11 cellular contexts compared by ENCODE assay signal in genomic region chr11:96185220-96185768, GRCh38.
DNase-seq lines count a peak whose midpoint lies in the region; ATAC-seq and TF ChIP-seq lines count a peak whose summit lies in the region.
"Had no signal": no experiment of that assay in that cellular context is flagged by ENCODE, and none has a peak within 500 bp of the region (broad histone marks: within the 10 kb centered on the region; RNA-seq: fewer than 3 reads in every experiment).

No MANE protein-coding gene starts in this region.

- peak overlapping the region; percentile 3 for H3K4me2 ChIP-seq in Karpas-422 (ENCODE audit: low read depth, low read length, poor library complexity, severe bottlenecking)

- H3K9ac ChIP-seq in Karpas-422 (ENCODE audit: low read length) = no peak overlapping the region

- DNase-seq in GM10248 (ENCODE audit: extremely low spot score) = peak; percentile 54
- DNase-seq in Karpas-422 = peak; percentile 65
- DNase-seq in SW 1271 (lab: John Stamatoyannopoulos, UW) = no peak
- no peak for DNase-seq in left ventricle myocardium inferior
- no peak for DNase-seq in GM03348 (ENCODE audit: low spot score)
- DNase-seq in activated CD4-positive, alpha-beta T cell treated with anti-CD3 and anti-CD28 coated beads, Interleukin-2, amount 50 U/mL, for 48 hours = no peak
- DNase-seq: activated CD8-positive, alpha-beta memory T cell treated with anti-CD3 and anti-CD28 coated beads, Interleukin-2, amount 10 ng/mL, durations not matched to agents 7 days and 5 days; hypothalamus; NCI-H1105 treated with DMSO at 0.1 percent for 48 hours had no signal

- intact Hi-C loops in left ventricle myocardium inferior (cut with micrococcal nuclease) = no loop called here

- H3K27me3 ChIP-seq in Karpas-422 (ENCODE audit: low read length) (no peaks in the 10 kb centered on the region), left ventricle myocardium inferior (ENCODE audit: low read depth) (no peaks in the 10 kb centered on the region)

- CTCF ChIA-PET in GM10248 (lab: Yijun Ruan, JAX) = interaction anchor here (0.8 to 1.9 kb wide), 8 partner anchors 12 to 158 kb away, joined by 3 to 6 read pairs (median 4); partner anchors contain the start of gene MAML2

- H4K20me1 ChIP-seq in Karpas-422 (ENCODE audit: insufficient read depth, low read depth, low read length) = no peaks in the 10 kb centered on the region

- H3K4me3 ChIP-seq in Karpas-422 (ENCODE audit: low read length) (no peak overlapping the region), left ventricle myocardium inferior (no peak overlapping the region)

- ATAC-seq in GM19328 (IDR thresholded peaks at IDR 0.05; ENCODE audit: unreplicated experiment) (peak; percentile 61), HG02870 (IDR thresholded peaks at IDR 0.05; ENCODE audit: unreplicated experiment) (peak; percentile 66)
- ATAC-seq: activated CD8-positive, alpha-beta memory T cell treated with anti-CD3 and anti-CD28 coated beads, Interleukin-2, amount 10 ng/mL, durations not matched to agents 7 days and 5 days had no signal

- POLR2A ChIA-PET in GM10248 (lab: Yijun Ruan, JAX) = no interaction called here

- no peaks in the 10 kb centered on the region for H3K79me2 ChIP-seq in Karpas-422 (ENCODE audit: low read length)

- H3K4me1 ChIP-seq in Karpas-422 (ENCODE audit: low read length) (peaks cover 12% of the 10 kb centered on the region), left ventricle myocardium inferior (peaks cover 15% of the 10 kb centered on the region)

- H3K9me2 ChIP-seq in Karpas-422 (replicated peaks; ENCODE audit: insufficient read depth, low read length) = no peaks in the 10 kb centered on the region

- H3K36me3 ChIP-seq in Karpas-422 (ENCODE audit: insufficient read depth, low read length) = no peaks in the 10 kb centered on the region
- no peaks in the 10 kb centered on the region for H3K36me3 ChIP-seq in left ventricle myocardium inferior

- H2AFZ ChIP-seq in Karpas-422 (ENCODE audit: low read length) = no peak overlapping the region

- peak; percentile 5 for TF ChIP-seq CTCF in GM10248 (IDR thresholded peaks at IDR 0.05; ENCODE audit: control extremely low read depth, extremely low read depth, low read depth, missing control alignments)
- TF ChIP-seq CTCF in left ventricle myocardium inferior (IDR thresholded peaks at IDR 0.05; ENCODE audit: borderline replicate concordance) = no peak

- H3K27ac ChIP-seq in Karpas-422 (ENCODE audit: low read length) (no peak overlapping the region), left ventricle myocardium inferior (replicated peaks) (no peak overlapping the region)

- H3K9me3 ChIP-seq in Karpas-422 (ENCODE audit: low read length) = no peaks in the 10 kb centered on the region
- no peaks in the 10 kb centered on the region for H3K9me3 ChIP-seq in left ventricle myocardium inferior (replicated peaks)

Comparison
In these comparisons a context has a peak if more than half of its experiments do, and no peak if none do; other contexts are left out.
1. DNase-seq: peak in GM10248 (single experiment) and Karpas-422 (single experiment); none in SW 1271 (0 of 2), left ventricle myocardium inferior (single experiment), GM03348 (single experiment) and activated CD4-positive, alpha-beta T cell treated with anti-CD3 and anti-CD28 coated beads, Interleukin-2, amount 50 U/mL, for 48 hours (0 of 2).